8 cellular contexts compared by ENCODE assay signal in the genomic region with DNA sequence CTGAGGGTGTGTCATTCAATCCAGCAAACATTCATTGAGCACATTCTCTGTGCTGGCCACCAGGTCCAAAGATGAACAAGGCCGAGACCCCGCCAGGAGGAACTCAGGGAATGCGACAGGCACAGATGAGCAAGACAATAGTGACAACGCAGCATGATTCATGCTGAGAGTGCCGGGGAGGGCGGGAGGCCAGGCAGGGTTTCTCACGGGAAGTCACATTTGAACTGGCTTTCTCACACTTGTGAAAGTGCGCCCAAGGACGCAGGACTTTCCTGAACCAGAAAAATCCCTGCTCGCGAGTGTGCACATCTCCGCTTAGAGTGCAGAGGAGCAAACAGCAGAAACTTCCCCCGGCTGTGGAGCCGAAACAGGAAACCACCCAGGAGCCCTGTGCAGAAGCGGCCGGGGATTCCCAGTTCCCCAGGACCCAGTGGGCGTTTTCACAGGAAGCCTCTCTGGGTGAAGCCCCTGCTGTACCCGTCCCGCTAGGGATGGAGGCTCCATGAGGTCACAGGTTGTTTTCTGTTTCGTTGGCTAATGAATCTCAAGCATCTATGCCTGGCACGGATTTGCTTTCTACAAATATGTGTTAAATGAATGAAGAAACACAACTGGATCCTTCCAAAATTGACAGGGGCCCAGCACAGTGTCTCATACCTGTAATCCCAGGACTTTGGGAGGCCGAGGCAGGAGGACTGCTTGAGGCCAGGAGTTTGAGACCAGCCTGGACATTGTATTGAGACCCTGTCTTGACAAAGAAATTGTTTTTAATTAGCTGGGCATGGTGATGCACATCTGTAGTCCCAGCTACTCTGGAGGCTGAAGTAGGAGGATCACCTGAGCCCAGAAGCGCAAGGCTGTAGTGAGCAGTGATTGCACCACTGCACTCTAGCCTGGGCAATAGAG.
DNase-seq lines count a peak whose midpoint lies in the region; ATAC-seq lines count a peak whose summit lies in the region.

No MANE protein-coding gene starts in this region.

- ATAC-seq in GM21825 (IDR thresholded peaks at IDR 0.05; ENCODE audit: unreplicated experiment), result peak; percentile 68

- H3K9me3 ChIP-seq in duodenal mucosa (ENCODE audit: control insufficient read depth in 1 of 2, low read length in 2 of 2), result no peaks in the 10 kb centered on the region

- no peaks in the 10 kb centered on the region for H3K27me3 ChIP-seq in duodenal mucosa (ENCODE audit: control insufficient read depth in 1 of 2, insufficient read depth in 2 of 2, low read length in 2 of 2)

- peak overlapping the region; percentile 14 for H3K27ac ChIP-seq in duodenal mucosa (ENCODE audit: low read depth, low read length)

- H3K4me3 ChIP-seq in duodenal mucosa (ENCODE audit: low read depth in 1 of 2, low read length in 2 of 2), result peak overlapping the region; percentile 0 to 25

- peak overlapping the region in 1 of 2 donors; percentile 19 for H3K9ac ChIP-seq in duodenal mucosa (ENCODE audit: low read depth in 1 of 2, low read length in 2 of 2)

- H3K4me1 ChIP-seq in duodenal mucosa (ENCODE audit: control insufficient read depth in 1 of 2, insufficient read depth in 2 of 2, low read length in 2 of 2), result peaks cover 15 to 29% of the 10 kb centered on the region in 2 donors

- DNase-seq in EH (ENCODE audit: low read depth) (peak; percentile 89), Kasumi-1 (lab: John Stamatoyannopoulos, UW) (peak; percentile 66 to 67), midbrain (lab: John Stamatoyannopoulos, UW) (peak; percentile 15), middle frontal gyrus (ENCODE audit: extremely low spot score, low spot score) (no peak)
- peak; percentile 76 to 83 for DNase-seq in activated CD4-positive, alpha-beta T cell treated with anti-CD3 and anti-CD28 coated beads, Interleukin-2, amount 50 U/mL, for 4 hours
- DNase-seq in stimulated activated CD8-positive, alpha-beta memory T cell treated with anti-CD3 and anti-CD28 coated beads, Interleukin-4, amount 100 ng/mL, for 4 hours (ENCODE audit: low read depth in 2 of 2, low spot score in 1 of 2), result peak; percentile 54 to 76

- H3K36me3 ChIP-seq in duodenal mucosa (ENCODE audit: control insufficient read depth in 1 of 2, insufficient read depth in 2 of 2, low read length in 2 of 2), result no peaks in the 10 kb centered on the region
